8 cellular contexts compared by ENCODE assay signal in the genomic region with DNA sequence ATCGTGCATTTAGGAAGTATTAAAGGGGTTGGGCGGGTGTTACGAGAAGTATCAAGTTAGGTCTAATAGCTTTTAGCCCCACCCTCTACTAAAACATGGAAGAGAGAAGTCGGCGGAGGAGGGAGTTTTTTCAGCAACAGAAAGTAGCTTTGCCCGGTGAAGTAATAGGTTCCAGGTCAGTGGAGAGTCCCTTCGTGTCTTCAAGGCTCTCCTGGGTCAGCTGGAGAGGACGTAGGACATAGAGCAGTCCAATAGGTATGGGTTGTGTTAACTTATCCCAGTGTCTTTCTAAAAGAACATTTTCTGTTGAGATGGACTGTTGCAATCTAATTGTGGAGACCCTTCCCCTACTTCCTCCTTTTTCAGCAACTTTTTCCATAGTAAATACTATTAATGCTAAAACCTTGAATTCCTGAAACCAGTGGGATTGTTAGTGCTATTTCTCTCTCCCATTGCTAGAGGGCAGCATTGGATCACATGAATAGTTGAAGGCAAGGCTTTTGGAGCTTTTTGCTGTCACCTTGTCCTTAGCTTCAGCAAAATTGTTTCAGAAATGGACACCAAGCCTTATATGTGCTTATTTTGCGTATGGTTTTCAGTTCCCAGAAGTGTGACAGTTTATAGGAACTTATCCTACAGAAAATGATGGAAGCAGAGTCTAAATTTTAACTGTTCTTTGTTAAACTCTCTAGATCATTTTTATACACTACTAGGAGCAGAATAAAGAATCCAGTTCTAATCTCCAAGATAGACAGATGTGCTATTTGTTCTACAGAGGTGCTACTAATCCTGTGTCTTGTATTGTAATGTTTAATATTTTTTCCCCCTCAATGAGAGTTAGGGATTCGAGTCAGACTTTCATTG. TPM values are rescaled to one million over a fixed set of nuclear protein-coding genes. Genes with fewer than 3 reads are reported as not detected.
DNase-seq lines count a peak whose midpoint lies in the region; ATAC-seq and TF ChIP-seq lines count a peak whose summit lies in the region.

No MANE protein-coding gene starts in this region.

- peak; percentile 56 for DNase-seq in AG10803 (ENCODE audit: low read depth)
- peak; percentile 25 for DNase-seq in GM13976 (ENCODE audit: low spot score)
- DNase-seq in NCI-H226: peak; percentile 19
- peak; percentile 20 for DNase-seq in brain microvascular endothelial cell
- DNase-seq in MG63: no peak
- no peak for DNase-seq in stimulated activated naive CD8-positive, alpha-beta T cell treated with anti-CD3 and anti-CD28 coated beads, Interleukin-15, amount 100 ng/mL, for 72 hours

- H3K36me3 ChIP-seq in brain microvascular endothelial cell (replicated peaks): peaks cover 10% of the 10 kb centered on the region
- H3K36me3 ChIP-seq in liver (ENCODE audit: control insufficient read depth in 4 of 4, insufficient read depth in 3 of 4, low read depth in 1 of 4, low read length in 3 of 4): peaks cover 2 to 9% (median 3%) of the 10 kb centered on the region in 4 donors
- H3K36me3 ChIP-seq in MG63: peaks cover 47% of the 10 kb centered on the region

- TF ChIP-seq CTCF in AG10803 (conservative IDR thresholded peaks at IDR 0.05; ENCODE audit: low read length) (peak; percentile 92), GM13976 (IDR thresholded peaks at IDR 0.05; ENCODE audit: borderline replicate concordance, control extremely low read depth, extremely low read depth, insufficient read depth, missing control alignments) (peak; percentile 67), brain microvascular endothelial cell (IDR thresholded peaks at IDR 0.05; ENCODE audit: low read depth, low read length, missing control alignments) (peak; percentile 76), liver (IDR thresholded peaks at IDR 0.05; ENCODE audit: low read depth, low read length, missing input control) (peak; percentile 46)

- H3K9me3 Mint-ChIP-seq in stimulated activated naive CD8-positive, alpha-beta T cell treated with anti-CD3 and anti-CD28 coated beads, Interleukin-15, amount 100 ng/mL, for 72 hours: no peaks in the 10 kb centered on the region

- no peak overlapping the region for H3K4me3 ChIP-seq in AG10803 (ENCODE audit: low read length)
- H3K4me3 ChIP-seq in brain microvascular endothelial cell (ENCODE audit: low read depth, low read length): no peak overlapping the region
- H3K4me3 ChIP-seq in liver (ENCODE audit: low read depth in 1 of 3, low read length in 3 of 3): no peak overlapping the region
- H3K4me3 ChIP-seq in MG63: no peak overlapping the region

- H3K9me3 ChIP-seq in liver (ENCODE audit: control insufficient read depth in 4 of 4, low read length in 3 of 4) (no peaks in the 10 kb centered on the region), MG63 (no peaks in the 10 kb centered on the region)

- no peaks in the 10 kb centered on the region for H3K27me3 ChIP-seq in brain microvascular endothelial cell (replicated peaks)
- H3K27me3 ChIP-seq in liver (ENCODE audit: control insufficient read depth in 4 of 4, insufficient read depth in 4 of 4, low read length in 3 of 4): no peaks in the 10 kb centered on the region
- H3K27me3 ChIP-seq in MG63: 0 out of 2 replicates have a peak, but pooled peaks cover 3% of the 10 kb centered on the region

- ATAC-seq in GM18519 (IDR thresholded peaks at IDR 0.05; ENCODE audit: low FRiP score, unreplicated experiment): no peak
- no peak for ATAC-seq in stimulated activated naive CD8-positive, alpha-beta T cell treated with anti-CD3 and anti-CD28 coated beads, Interleukin-15, amount 100 ng/mL, for 72 hours

- H3K27ac Mint-ChIP-seq in stimulated activated naive CD8-positive, alpha-beta T cell treated with anti-CD3 and anti-CD28 coated beads, Interleukin-15, amount 100 ng/mL, for 72 hours: peak overlapping the region in 1 of 2 donors; percentile 29

- H3K27ac ChIP-seq in brain microvascular endothelial cell: no peak overlapping the region
- no peak overlapping the region for H3K27ac ChIP-seq in liver (ENCODE audit: low read depth in 1 of 2, low read length in 2 of 2)

- in situ Hi-C loops in GM13976 (cut with MboI; ENCODE audit: low sequenced_read_pairs, unreplicated experiment): no loop called here
- in situ Hi-C loops in brain microvascular endothelial cell (cut with HindIII; ENCODE audit: low pct_ligation_motif_present, low sequenced_read_pairs): no loop called here

- H3K4me3 Mint-ChIP-seq in stimulated activated naive CD8-positive, alpha-beta T cell treated with anti-CD3 and anti-CD28 coated beads, Interleukin-15, amount 100 ng/mL, for 72 hours: no peak overlapping the region

- H3K4me1 ChIP-seq in liver (ENCODE audit: control insufficient read depth in 4 of 4, insufficient read depth in 4 of 4, low read length in 3 of 4): no peaks in the 10 kb centered on the region

- H3K4me1 Mint-ChIP-seq in stimulated activated naive CD8-positive, alpha-beta T cell treated with anti-CD3 and anti-CD28 coated beads, Interleukin-15, amount 100 ng/mL, for 72 hours: no peaks in the 10 kb centered on the region

- no peaks in the 10 kb centered on the region for H3K27me3 Mint-ChIP-seq in stimulated activated naive CD8-positive, alpha-beta T cell treated with anti-CD3 and anti-CD28 coated beads, Interleukin-15, amount 100 ng/mL, for 72 hours

- 77% methylated on average over 10 of the region's 10 CpGs for WGBS in liver

- peak; percentile 78 to 83 for TF ChIP-seq RAD21 in liver (IDR thresholded peaks at IDR 0.05)

- no peak overlapping the region for H3K9ac ChIP-seq in liver (ENCODE audit: low read depth in 1 of 2, low read length in 2 of 2)

TF ChIP-seq in liver, 16 proteins besides CTCF, POLR2A, EP300 and RAD21:
- TF ChIP-seq FOXA1 (IDR thresholded peaks at IDR 0.05) (no peak), RXRA (IDR thresholded peaks at IDR 0.05) (no peak), FOXA2 (IDR thresholded peaks at IDR 0.05) (no peak), HNF4A (conservative IDR thresholded peaks at IDR 0.05) (no peak), TAF1 (conservative IDR thresholded peaks at IDR 0.05) (no peak), GABPA (IDR thresholded peaks at IDR 0.05 in 1 of 2, conservative IDR thresholded peaks at IDR 0.05 in 1 of 2) (no peak), ATF3 (IDR thresholded peaks at IDR 0.05) (no peak), HNF4G (IDR thresholded peaks at IDR 0.05) (no peak), MAX (IDR thresholded peaks at IDR 0.05) (no peak)
- TF ChIP-seq, protein P1, sequence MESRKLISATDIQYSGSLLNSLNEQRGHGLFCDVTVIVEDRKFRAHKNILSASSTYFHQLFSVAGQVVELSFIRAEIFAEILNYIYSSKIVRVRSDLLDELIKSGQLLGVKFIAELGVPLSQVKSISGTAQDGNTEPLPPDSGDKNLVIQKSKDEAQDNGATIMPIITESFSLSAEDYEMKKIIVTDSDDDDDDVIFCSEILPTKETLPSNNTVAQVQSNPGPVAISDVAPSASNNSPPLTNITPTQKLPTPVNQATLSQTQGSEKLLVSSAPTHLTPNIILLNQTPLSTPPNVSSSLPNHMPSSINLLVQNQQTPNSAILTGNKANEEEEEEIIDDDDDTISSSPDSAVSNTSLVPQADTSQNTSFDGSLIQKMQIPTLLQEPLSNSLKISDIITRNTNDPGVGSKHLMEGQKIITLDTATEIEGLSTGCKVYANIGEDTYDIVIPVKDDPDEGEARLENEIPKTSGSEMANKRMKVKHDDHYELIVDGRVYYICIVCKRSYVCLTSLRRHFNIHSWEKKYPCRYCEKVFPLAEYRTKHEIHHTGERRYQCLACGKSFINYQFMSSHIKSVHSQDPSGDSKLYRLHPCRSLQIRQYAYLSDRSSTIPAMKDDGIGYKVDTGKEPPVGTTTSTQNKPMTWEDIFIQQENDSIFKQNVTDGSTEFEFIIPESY (IDR thresholded peaks at IDR 0.05): no peak
- TF ChIP-seq, protein P2, sequence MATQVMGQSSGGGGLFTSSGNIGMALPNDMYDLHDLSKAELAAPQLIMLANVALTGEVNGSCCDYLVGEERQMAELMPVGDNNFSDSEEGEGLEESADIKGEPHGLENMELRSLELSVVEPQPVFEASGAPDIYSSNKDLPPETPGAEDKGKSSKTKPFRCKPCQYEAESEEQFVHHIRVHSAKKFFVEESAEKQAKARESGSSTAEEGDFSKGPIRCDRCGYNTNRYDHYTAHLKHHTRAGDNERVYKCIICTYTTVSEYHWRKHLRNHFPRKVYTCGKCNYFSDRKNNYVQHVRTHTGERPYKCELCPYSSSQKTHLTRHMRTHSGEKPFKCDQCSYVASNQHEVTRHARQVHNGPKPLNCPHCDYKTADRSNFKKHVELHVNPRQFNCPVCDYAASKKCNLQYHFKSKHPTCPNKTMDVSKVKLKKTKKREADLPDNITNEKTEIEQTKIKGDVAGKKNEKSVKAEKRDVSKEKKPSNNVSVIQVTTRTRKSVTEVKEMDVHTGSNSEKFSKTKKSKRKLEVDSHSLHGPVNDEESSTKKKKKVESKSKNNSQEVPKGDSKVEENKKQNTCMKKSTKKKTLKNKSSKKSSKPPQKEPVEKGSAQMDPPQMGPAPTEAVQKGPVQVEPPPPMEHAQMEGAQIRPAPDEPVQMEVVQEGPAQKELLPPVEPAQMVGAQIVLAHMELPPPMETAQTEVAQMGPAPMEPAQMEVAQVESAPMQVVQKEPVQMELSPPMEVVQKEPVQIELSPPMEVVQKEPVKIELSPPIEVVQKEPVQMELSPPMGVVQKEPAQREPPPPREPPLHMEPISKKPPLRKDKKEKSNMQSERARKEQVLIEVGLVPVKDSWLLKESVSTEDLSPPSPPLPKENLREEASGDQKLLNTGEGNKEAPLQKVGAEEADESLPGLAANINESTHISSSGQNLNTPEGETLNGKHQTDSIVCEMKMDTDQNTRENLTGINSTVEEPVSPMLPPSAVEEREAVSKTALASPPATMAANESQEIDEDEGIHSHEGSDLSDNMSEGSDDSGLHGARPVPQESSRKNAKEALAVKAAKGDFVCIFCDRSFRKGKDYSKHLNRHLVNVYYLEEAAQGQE (IDR thresholded peaks at IDR 0.05): no peak
TF ChIP-seq in liver: peak in this region for 0.

RNA-seq across cellular contexts. Expression of gene UTP18, which starts 38.4 kb away (rescaled TPM):
- total RNA-seq in liver: 10 to 100 TPM; 15.7 to 17.4 TPM
- 10 to 100 TPM; 12.4 to 12.6 TPM for polyA plus RNA-seq in liver
- total RNA-seq in MG63 (2014; rRNA removed; shearing (Covaris generic); ENCODE audit: low replicate concordance): 113 and 161 TPM in 2 replicates

RNA-seq across cellular contexts. Expression of gene MBTD1, which starts 38.9 kb away (rescaled TPM):
- 10 to 100 TPM; 12.8 to 14.2 TPM for total RNA-seq in liver
- polyA plus RNA-seq in liver: 1 to 10 TPM; 2.4 to 2.9 TPM
- 4.8 and 8.9 TPM in 2 replicates for total RNA-seq in MG63 (2014; rRNA removed; shearing (Covaris generic); ENCODE audit: low replicate concordance)

Comparison
In these comparisons a context has a peak if more than half of its experiments do, and no peak if none do; other contexts are left out.
1. DNase-seq: peak in AG10803 (single experiment), GM13976 (single experiment), NCI-H226 (single experiment) and brain microvascular endothelial cell (single experiment); none in MG63 (single experiment) and stimulated activated naive CD8-positive, alpha-beta T cell treated with anti-CD3 and anti-CD28 coated beads, Interleukin-15, amount 100 ng/mL, for 72 hours (0 of 2).
2. Peak in every context shown above with its lines, with median percentiles within 50 percentile points of each other: CTCF ChIP-seq.